In genomic region chr1:204653590-204654340, GRCh38 we compare ENCODE assay signal across 1 cellular context.
TF ChIP-seq lines count a peak whose summit lies in the region.

No MANE protein-coding gene starts in this region.

TF ChIP-seq in K562, 482 proteins besides CTCF, POLR2A, EP300 and RAD21 (continued from another document):
- TF ChIP-seq ATF6 (CRISPR knock-in tag; IDR thresholded peaks at IDR 0.05) (no peak), XRCC3 (IDR thresholded peaks at IDR 0.05) (no peak), ZNF121 (CRISPR knock-in tag; conservative IDR thresholded peaks at IDR 0.05) (peak; percentile 59; the same call in 1 of the 2 replicates)
